Comparison of ENCODE assay signal across 11 cellular contexts in genomic region chr15:35305906-35306305, GRCh38.
DNase-seq lines count a peak whose midpoint lies in the region; FAIRE-seq and TF ChIP-seq lines count a peak whose summit lies in the region.
"Had no signal": no experiment of that assay in that cellular context is flagged by ENCODE, and none has a peak within 500 bp of the region (broad histone marks: within the 10 kb centered on the region; RNA-seq: fewer than 3 reads in every experiment).

No MANE protein-coding gene starts in this region.

- DNase-seq in Daoy (ENCODE audit: low read depth), result peak; percentile 33
- DNase-seq in NCI-H2227 treated with DMSO at 0.1 percent for 48 hours (lab: John Stamatoyannopoulos, UW), result peak; percentile 50
- DNase-seq in endothelial cell of umbilical vein (ENCODE audit: low read depth, low spot score), result peak; percentile 92
- no peak for DNase-seq in SJCRH30
- no peak for DNase-seq in DMS53 treated with DMSO at 0.1 percent for 48 hours (lab: John Stamatoyannopoulos, UW; ENCODE audit: unreplicated experiment)
- no peak for DNase-seq in GM20000 (ENCODE audit: low spot score)
- no peak for DNase-seq in NCI-H2196 (lab: John Stamatoyannopoulos, UW; ENCODE audit: unreplicated experiment)
- DNase-seq: activated CD4-positive, alpha-beta T cell treated with anti-CD3 and anti-CD28 coated beads, Interleukin-2, amount 50 U/mL, for 4 hours; DMS153; NCI-H2107 had no signal

- peak overlapping the region; percentile 99 for H3K27ac ChIP-seq in endothelial cell of umbilical vein (ENCODE audit: insufficient read depth, low read depth, low read length)
- peak overlapping the region; percentile 35 for H3K27ac ChIP-seq in neutrophil
- no peak overlapping the region for H3K27ac ChIP-seq in SJCRH30

- H3K9me1 ChIP-seq in endothelial cell of umbilical vein (replicated peaks; ENCODE audit: control insufficient read depth, extremely low read depth, insufficient read depth, low read length), result no peaks in the 10 kb centered on the region

- peak; percentile 49 for TF ChIP-seq POLR2A in endothelial cell of umbilical vein (IDR thresholded peaks at IDR 0.05; ENCODE audit: low read depth, low read length)

- H3K4me3 ChIP-seq in endothelial cell of umbilical vein (replicated peaks in 1 of 3; ENCODE audit: insufficient read depth in 1 of 3, low read depth in 1 of 3, low read length in 3 of 3) (no peak overlapping the region), neutrophil (ENCODE audit: low read depth in 1 of 2, low read length in 1 of 2) (no peak overlapping the region), SJCRH30 (no peak overlapping the region)

- POLR2A ChIA-PET in endothelial cell of umbilical vein (lab: Charles Lee), result interaction anchor here (0.7 to 1.0 kb wide), 2 partner anchors 121 to 143 kb away, joined by 3 read pairs; no protein-coding TSS in a partner anchor

- BruUV-seq in endothelial cell of umbilical vein (replicated peaks; lab: Mats Ljungman, UMichigan), result no TSS peak

- intact Hi-C loops in endothelial cell of umbilical vein (cut with micrococcal nuclease), result loop anchor here (1.0 to 10.0 kb wide), 9 partner anchors 13 to 1791 kb away; partner anchors contain the start of gene ZNF770

- no peaks in the 10 kb centered on the region for H3K79me2 ChIP-seq in endothelial cell of umbilical vein (ENCODE audit: control insufficient read depth, insufficient read depth, low read length)

- FAIRE-seq in endothelial cell of umbilical vein (lab: Jason Lieb, UNC), result peak; percentile 77

- H2AFZ ChIP-seq in endothelial cell of umbilical vein (ENCODE audit: low read depth, low read length), result no peak overlapping the region

- dilution Hi-C loops in endothelial cell of umbilical vein (cut with MboI; ENCODE audit: extremely low pct_ligation_motif_present, low sequenced_read_pairs), result no loop called here

- no peaks in the 10 kb centered on the region for H3K27me3 ChIP-seq in endothelial cell of umbilical vein (ENCODE audit: control insufficient read depth in 2 of 2, insufficient read depth in 2 of 2, low read length in 2 of 2)
- H3K27me3 ChIP-seq in neutrophil, result no peaks in the 10 kb centered on the region
- no peaks in the 10 kb centered on the region for H3K27me3 ChIP-seq in SJCRH30

- H3K9me3 ChIP-seq in endothelial cell of umbilical vein (replicated peaks; ENCODE audit: control insufficient read depth, insufficient read depth, low read length), result no peaks in the 10 kb centered on the region
- no peaks in the 10 kb centered on the region for H3K9me3 ChIP-seq in neutrophil
- H3K9me3 ChIP-seq in SJCRH30 (replicated peaks), result no peaks in the 10 kb centered on the region

- H3K36me3 ChIP-seq in endothelial cell of umbilical vein (ENCODE audit: control insufficient read depth in 2 of 2, extremely low read depth in 1 of 2, insufficient read depth in 2 of 2, low read length in 2 of 2) (no peaks in the 10 kb centered on the region), neutrophil (no peaks in the 10 kb centered on the region), SJCRH30 (no peaks in the 10 kb centered on the region)

- peak overlapping the region; percentile 88 for H3K9ac ChIP-seq in endothelial cell of umbilical vein (replicated peaks; ENCODE audit: extremely low read depth, insufficient read depth, low read length)

- peak overlapping the region; percentile 83 for H3K4me2 ChIP-seq in endothelial cell of umbilical vein (ENCODE audit: insufficient read depth, low read length)

- TF ChIP-seq CTCF in endothelial cell of umbilical vein (IDR thresholded peaks at IDR 0.05; ENCODE audit: extremely low read depth in 1 of 2, insufficient read depth in 1 of 2, low read depth in 1 of 2, low read length in 2 of 2), result no peak
- no peak for TF ChIP-seq CTCF in neutrophil (IDR thresholded peaks at IDR 0.05)
- TF ChIP-seq CTCF in GM20000 (IDR thresholded peaks at IDR 0.05; ENCODE audit: extremely low read depth, missing control alignments), result no peak

- no peaks in the 10 kb centered on the region for H4K20me1 ChIP-seq in endothelial cell of umbilical vein (replicated peaks; ENCODE audit: control insufficient read depth, extremely low read depth, insufficient read depth, low read length)

- H3K4me1 ChIP-seq in endothelial cell of umbilical vein (ENCODE audit: control insufficient read depth, extremely low read depth, insufficient read depth, low read length), result peaks cover 60% of the 10 kb centered on the region
- H3K4me1 ChIP-seq in neutrophil (ENCODE audit: control insufficient read depth in 1 of 2, insufficient read depth in 1 of 2, low read depth in 1 of 2, low read length in 1 of 2), result peaks cover 32 to 48% of the 10 kb centered on the region in 2 experiments
- peaks cover 16% of the 10 kb centered on the region; the same call in 1 of the 2 replicates for H3K4me1 ChIP-seq in SJCRH30

- CTCF ChIA-PET in endothelial cell of umbilical vein (lab: Charles Lee), result interaction anchor here (0.6 to 10.3 kb wide), 7 partner anchors 12 to 141 kb away, joined by 3 to 82 read pairs (median 4); no protein-coding TSS in a partner anchor

TF ChIP-seq in endothelial cell of umbilical vein, 7 proteins besides CTCF, POLR2A, EP300 and RAD21:
- peak; percentile 30 for TF ChIP-seq POLR2AphosphoS5 (IDR thresholded peaks at IDR 0.05; ENCODE audit: insufficient read depth, low read depth, low read length)
- peak; percentile 43 for TF ChIP-seq GATA2 (IDR thresholded peaks at IDR 0.05; ENCODE audit: insufficient read depth, insufficient read length, low read depth, low read length)
- TF ChIP-seq, protein P1, sequence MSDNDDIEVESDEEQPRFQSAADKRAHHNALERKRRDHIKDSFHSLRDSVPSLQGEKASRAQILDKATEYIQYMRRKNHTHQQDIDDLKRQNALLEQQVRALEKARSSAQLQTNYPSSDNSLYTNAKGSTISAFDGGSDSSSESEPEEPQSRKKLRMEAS (IDR thresholded peaks at IDR 0.05; ENCODE audit: insufficient read depth, insufficient read length), result no peak
- TF ChIP-seq JUN (IDR thresholded peaks at IDR 0.05; ENCODE audit: borderline replicate concordance, insufficient read depth, insufficient read length, low read depth), result peak; percentile 14

Comparison
In these comparisons a context has a peak if more than half of its experiments do, and no peak if none do; other contexts are left out.
1. DNase-seq: peak in Daoy (single experiment), NCI-H2227 treated with DMSO at 0.1 percent for 48 hours (single experiment) and endothelial cell of umbilical vein (single experiment); none in SJCRH30 (0 of 2), DMS53 treated with DMSO at 0.1 percent for 48 hours (single experiment), GM20000 (single experiment) and NCI-H2196 (single experiment).